ENCODE assay signal across 36 cellular contexts in the genomic region with DNA sequence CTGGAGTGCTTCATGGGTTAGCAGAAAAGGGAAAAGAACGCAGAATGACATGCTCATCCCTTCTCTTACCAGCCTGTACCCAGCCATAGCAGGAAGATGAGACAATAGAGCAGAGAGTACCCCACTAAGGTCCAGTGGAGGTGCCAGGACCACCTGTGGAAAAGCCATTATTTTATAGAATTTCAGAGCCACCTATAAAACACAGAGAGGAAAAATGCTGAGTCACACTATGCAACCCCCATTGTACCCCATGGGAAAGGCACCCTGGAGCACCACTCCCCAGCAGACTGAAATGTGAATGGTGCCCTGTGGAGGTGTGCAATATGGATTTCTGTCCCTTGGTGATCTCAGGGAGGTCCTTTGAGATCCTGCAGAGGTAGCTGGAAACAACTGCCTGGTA.
"Had no signal": no experiment of that assay in that cellular context is flagged by ENCODE, and none has a peak within 500 bp of the region (broad histone marks: within the 10 kb centered on the region; RNA-seq: fewer than 3 reads in every experiment).

No MANE protein-coding gene starts in this region.

- H3K9me3 ChIP-seq: adrenal gland, body of pancreas, breast epithelium, Peyer's patch, SJSA1, SK-N-SH had no signal

- ATAC-seq: activated naive CD4-positive, alpha-beta T cell treated with anti-CD3 and anti-CD28 coated beads, Interleukin-2, amount 50 U/mL, for 72 hours; PC-3 had no signal

- H3K36me3 ChIP-seq: adrenal gland, breast epithelium, Peyer's patch, SJSA1 had no signal

- H3K9ac ChIP-seq: SK-N-SH had no signal

- H3K4me2 ChIP-seq: SK-N-SH had no signal

- H3K9me3 Mint-ChIP-seq: activated CD4-positive, alpha-beta memory T cell treated with anti-CD3 and anti-CD28 coated beads, Interleukin-2, amount 10 ng/mL, durations not matched to agents 7 days and 5 days; activated T-cell treated with anti-CD3 and anti-CD28 coated beads, Interleukin-2, amount 50 U/mL, for 24 hours had no signal

- H3K27ac Mint-ChIP-seq: activated CD4-positive, alpha-beta memory T cell treated with anti-CD3 and anti-CD28 coated beads, Interleukin-2, amount 10 ng/mL, durations not matched to agents 7 days and 5 days; activated naive CD4-positive, alpha-beta T cell treated with anti-CD3 and anti-CD28 coated beads for 36 hours; activated naive CD4-positive, alpha-beta T cell treated with anti-CD3 and anti-CD28 coated beads, Interleukin-2, amount 50 U/mL, for 72 hours; activated T-cell treated with anti-CD3 and anti-CD28 coated beads, Interleukin-2, amount 50 U/mL, for 24 hours; activated T-helper 1 cell treated with anti-CD3 and anti-CD28 coated beads, Interleukin-12 subunit alpha, Interleukin-12 subunit beta, Interleukin-2, Interleukin-4 antibody, amounts not matched to agents 30 ng/mL and 10 ng/mL and 1 ng/mL, durations not matched to agents 14 hours and 24 hours and 36 hours; T-helper 1 cell treated with Interleukin-12 subunit alpha and Interleukin-12 subunit beta and Interleukin-4 antibody, amounts not matched to agents 30 μg/mL and 1 μg/mL, for 36 hours; T-helper 2 cell treated with Interferon-gamma antibody and Interleukin-4, amounts not matched to agents 5 μg/mL and 100 μg/mL, for 36 hours had no signal

- H3K4me3 ChIP-seq: adrenal gland, body of pancreas, breast epithelium, Peyer's patch, SJSA1 had no signal

- DNase-seq: activated CD4-positive, alpha-beta memory T cell treated with anti-CD3 and anti-CD28 coated beads, Interleukin-2, amount 10 ng/mL, durations not matched to agents 7 days and 5 days; activated CD4-positive, alpha-beta T cell treated with anti-CD3 and anti-CD28 coated beads for 1 hour; activated CD4-positive, alpha-beta T cell treated with anti-CD3 and anti-CD28 coated beads for 48 hours; activated CD4-positive, CD25-positive, alpha-beta regulatory T cell; activated gamma-delta T cell treated with Interleukin-2 at 50 U/mL for 16 hours; activated naive CD4-positive, alpha-beta T cell treated with anti-CD3 and anti-CD28 coated beads for 36 hours; activated T-cell treated with anti-CD3 and anti-CD28 coated beads, Interleukin-2, amount 50 U/mL, for 24 hours; adrenal gland; body of pancreas; Kasumi-1; MM.1S; MV-4-11; NCI-H1092; NCI-H1436 treated with DMSO at 0.1 percent for 48 hours; NCI-H187; NCI-H2029 treated with DMSO at 0.1 percent for 48 hours; NCI-H2107; NCI-H2171; NCI-H510A; NCI-H526; NCI-H748 treated with DMSO at 0.1 percent for 48 hours; NK-92 treated with Interleukin-12 subunit alpha and Interleukin-12 subunit beta, amount 100 ng/mL, for 24 hours; Peyer's patch; RPMI8226; SHP77 treated with DMSO at 0.1 percent for 48 hours; SK-N-SH had no signal

- H3K27ac ChIP-seq: adrenal gland, body of pancreas, breast epithelium, Peyer's patch, SJSA1, VCaP had no signal

- H3K4me1 ChIP-seq: adrenal gland, body of pancreas, breast epithelium, Peyer's patch had no signal

- H3K27me3 ChIP-seq: adrenal gland, body of pancreas, breast epithelium, Peyer's patch had no signal

- H3K4me3 Mint-ChIP-seq: activated CD4-positive, alpha-beta memory T cell treated with anti-CD3 and anti-CD28 coated beads, Interleukin-2, amount 10 ng/mL, durations not matched to agents 7 days and 5 days; activated naive CD4-positive, alpha-beta T cell treated with anti-CD3 and anti-CD28 coated beads for 36 hours; activated T-cell treated with anti-CD3 and anti-CD28 coated beads, Interleukin-2, amount 50 U/mL, for 24 hours; activated T-helper 1 cell treated with anti-CD3 and anti-CD28 coated beads, Interleukin-12 subunit alpha, Interleukin-12 subunit beta, Interleukin-2, Interleukin-4 antibody, amounts not matched to agents 30 ng/mL and 10 ng/mL and 1 ng/mL, durations not matched to agents 14 hours and 24 hours and 36 hours; T-helper 1 cell treated with Interleukin-12 subunit alpha and Interleukin-12 subunit beta and Interleukin-4 antibody, amounts not matched to agents 30 μg/mL and 1 μg/mL, for 36 hours; T-helper 2 cell treated with Interferon-gamma antibody and Interleukin-4, amounts not matched to agents 5 μg/mL and 100 μg/mL, for 36 hours had no signal

- FAIRE-seq: astrocyte, TTC549 had no signal
